Comparison of ENCODE assay signal across 19 cellular contexts in genomic region chr17:15663691-15664090, GRCh38.
"Had no signal": no experiment of that assay in that cellular context is flagged by ENCODE, and none has a peak within 500 bp of the region (broad histone marks: within the 10 kb centered on the region; RNA-seq: fewer than 3 reads in every experiment).

No MANE protein-coding gene starts in this region.

- DNase-seq: KBM-7, MV-4-11, NCI-H1048, NCI-H1105, NCI-H1417, NCI-H1436 treated with DMSO at 0.1 percent for 48 hours, NCI-H1694 treated with DMSO at 0.1 percent for 48 hours, NCI-H1930, NCI-H2081, NCI-H2107, NCI-H2227 treated with DMSO at 0.1 percent for 48 hours, NCI-H446, NCI-H510A, NCI-H524 treated with DMSO at 0.1 percent for 48 hours, NCI-H69, NCI-H774, Right ventricle myocardium superior, RPMI8226, SIG-M5 had no signal
